25 cellular contexts compared by ENCODE assay signal in the genomic region with DNA sequence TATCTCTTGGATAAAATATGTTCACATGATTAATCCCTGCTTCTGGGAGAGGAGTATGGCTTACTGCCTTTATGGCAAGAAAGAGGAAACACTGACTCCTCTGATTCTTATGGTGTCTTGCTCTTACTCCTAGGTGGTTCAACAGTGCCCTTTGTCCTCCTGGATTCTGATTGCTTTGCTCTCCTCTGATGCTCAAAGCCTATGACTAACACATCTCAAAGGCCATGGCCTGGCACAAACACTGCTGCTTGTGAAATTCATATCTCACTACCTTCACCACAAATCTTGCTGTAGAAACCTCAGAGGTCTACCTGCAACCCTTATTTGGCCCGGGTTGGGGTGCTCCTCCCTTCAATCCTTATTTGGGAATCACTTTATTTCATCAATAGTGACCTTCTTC.
A peak's percentile ranks its signal among the peaks of the same experiment; 100 is the strongest.
DNase-seq lines count a peak whose midpoint lies in the region; ATAC-seq and TF ChIP-seq lines count a peak whose summit lies in the region.
"Had no signal": no experiment of that assay in that cellular context is flagged by ENCODE, and none has a peak within 500 bp of the region (broad histone marks: within the 10 kb centered on the region; RNA-seq: fewer than 3 reads in every experiment).

No MANE protein-coding gene starts in this region.

- peaks cover 26% of the 10 kb centered on the region for H3F3A ChIP-seq in GM23248 (ENCODE audit: insufficient read depth)

- no peaks in the 10 kb centered on the region for H3K4me1 Mint-ChIP-seq in immature natural killer cell
- H3K4me1 Mint-ChIP-seq: activated naive CD8-positive, alpha-beta T cell treated with anti-CD3 and anti-CD28 coated beads for 36 hours; CD4-positive, alpha-beta memory T cell; IgD-negative memory B cell; T-cell had no signal

- H3K4me2 ChIP-seq in GM23248 (ENCODE audit: unreplicated experiment) = no peak overlapping the region

- no peaks in the 10 kb centered on the region for H3K9me3 ChIP-seq in GM23248 (ENCODE audit: low read depth)
- H3K9me3 ChIP-seq: body of pancreas, gastrocnemius medialis, upper lobe of left lung had no signal

- no peak for TF ChIP-seq CTCF in epithelial cell of esophagus (IDR thresholded peaks at IDR 0.05; ENCODE audit: insufficient read depth, low read depth, low read length, missing control alignments)
- TF ChIP-seq CTCF in omental fat pad (IDR thresholded peaks at IDR 0.05) = no peak

- no peaks in the 10 kb centered on the region for H3K27me3 Mint-ChIP-seq in immature natural killer cell (ENCODE audit: low read depth in 3 of 3)
- H3K27me3 Mint-ChIP-seq: activated naive CD8-positive, alpha-beta T cell treated with anti-CD3 and anti-CD28 coated beads for 36 hours; CD4-positive, alpha-beta memory T cell; IgD-negative memory B cell; T-cell had no signal

- H3K4me3 ChIP-seq in GM23248 (no peak overlapping the region), epithelial cell of esophagus (ENCODE audit: low read length) (no peak overlapping the region)
- H3K4me3 ChIP-seq: body of pancreas, coronary artery, gastrocnemius medialis, upper lobe of left lung had no signal

- H3K9me2 ChIP-seq in GM23248 (ENCODE audit: insufficient read depth) = no peaks in the 10 kb centered on the region

- no peak overlapping the region for H3K27ac Mint-ChIP-seq in immature natural killer cell
- H3K27ac Mint-ChIP-seq: activated naive CD8-positive, alpha-beta T cell treated with anti-CD3 and anti-CD28 coated beads for 36 hours; activated T-helper 2 cell treated with anti-CD3 and anti-CD28 coated beads, Interferon-gamma antibody, Interleukin-2, Interleukin-4, amounts not matched to agents 10 μg/mL and 5 μg/mL and 100 μg/mL, durations not matched to agents 14 hours and 24 hours and 36 hours; CD4-positive, alpha-beta memory T cell; IgD-negative memory B cell; nephron progenitor cell; T-cell had no signal

- DNase-seq in GM23248 (peak; percentile 32), NCI-H226 (peak; percentile 92), epithelial cell of esophagus (ENCODE audit: low read depth) (peak; percentile 26), omental fat pad (ENCODE audit: low spot score) (no peak), immature natural killer cell (no peak), cortex of kidney (lab: John Stamatoyannopoulos, UW) (no peak), NCI-H82 (lab: John Stamatoyannopoulos, UW) (no peak)
- DNase-seq: activated CD4-positive, alpha-beta T cell treated with anti-CD3 and anti-CD28 coated beads for 48 hours; activated naive CD8-positive, alpha-beta T cell treated with anti-CD3 and anti-CD28 coated beads for 36 hours; body of pancreas; CD4-positive, alpha-beta memory T cell; DMS79; gastrocnemius medialis; left cardiac atrium; midbrain; NCI-H1694 treated with DMSO at 0.1 percent for 48 hours; nephron progenitor cell; SIG-M5; stimulated activated CD4-positive, alpha-beta T cell treated with anti-CD3 and anti-CD28 coated beads, Interleukin-4, amount 100 ng/mL, for 4 hours; T-cell; upper lobe of left lung had no signal

- in situ Hi-C loops in GM23248 (cut with MboI) = no loop called here

- no peaks in the 10 kb centered on the region for H3K27me3 ChIP-seq in GM23248 (replicated peaks; ENCODE audit: insufficient read depth)
- H3K27me3 ChIP-seq: body of pancreas, gastrocnemius medialis, upper lobe of left lung had no signal

- H3K79me2 ChIP-seq in GM23248 (ENCODE audit: insufficient read depth) = no peaks in the 10 kb centered on the region

- H3K9me3 Mint-ChIP-seq in immature natural killer cell = peaks cover 5 to 37% (median 11%) of the 10 kb centered on the region in 6 donors
- H3K9me3 Mint-ChIP-seq: activated naive CD8-positive, alpha-beta T cell treated with anti-CD3 and anti-CD28 coated beads for 36 hours; activated T-helper 2 cell treated with anti-CD3 and anti-CD28 coated beads, Interferon-gamma antibody, Interleukin-2, Interleukin-4, amounts not matched to agents 10 μg/mL and 5 μg/mL and 100 μg/mL, durations not matched to agents 14 hours and 24 hours and 36 hours; nephron progenitor cell had no signal

- H3K36me3 Mint-ChIP-seq in immature natural killer cell = no peaks in the 10 kb centered on the region
- H3K36me3 Mint-ChIP-seq: activated naive CD8-positive, alpha-beta T cell treated with anti-CD3 and anti-CD28 coated beads for 36 hours; CD4-positive, alpha-beta memory T cell; T-cell had no signal

- no peak overlapping the region for H3K9ac ChIP-seq in GM23248

- no peak overlapping the region for H3K4me3 Mint-ChIP-seq in immature natural killer cell
- H3K4me3 Mint-ChIP-seq: activated naive CD8-positive, alpha-beta T cell treated with anti-CD3 and anti-CD28 coated beads for 36 hours; CD4-positive, alpha-beta memory T cell; IgD-negative memory B cell; nephron progenitor cell; T-cell had no signal

- H3K36me3 ChIP-seq in GM23248 (ENCODE audit: low read depth) = no peaks in the 10 kb centered on the region
- H3K36me3 ChIP-seq: gastrocnemius medialis, upper lobe of left lung had no signal

- H3K4me1 ChIP-seq in GM23248 (ENCODE audit: insufficient read depth) = peaks cover 50% of the 10 kb centered on the region
- H3K4me1 ChIP-seq: body of pancreas, gastrocnemius medialis, upper lobe of left lung had no signal

- H3K27ac ChIP-seq in GM23248 = no peak overlapping the region
- H3K27ac ChIP-seq: body of pancreas, coronary artery, gastrocnemius medialis, upper lobe of left lung had no signal

- H2AFZ ChIP-seq in GM23248 = no peak overlapping the region

- WGBS in GM23248 (ENCODE audit: low coverage in 1 of 2, low lambda C conversion rate in 2 of 2, missing lambda C conversion rate in 2 of 2), 2 experiments = 14 to 27% methylated on average over 1 of the region's 1 CpG

- no peak for TF ChIP-seq POLR2A in GM18505 (IDR thresholded peaks at IDR 0.05; ENCODE audit: borderline replicate concordance, extremely low read depth, insufficient read depth, insufficient read length)

- peak; percentile 34 for ATAC-seq in omental fat pad (ENCODE audit: low FRiP score)
- ATAC-seq in GM18505 (IDR thresholded peaks at IDR 0.05; ENCODE audit: unreplicated experiment) = no peak
- ATAC-seq: body of pancreas, gastrocnemius medialis, T-cell had no signal

- H4K20me1 ChIP-seq in GM23248 (ENCODE audit: insufficient read depth) = no peaks in the 10 kb centered on the region

Comparison
In these comparisons a context has a peak if more than half of its experiments do, and no peak if none do; other contexts are left out.
1. DNase-seq: peak in GM23248 (single experiment), NCI-H226 (single experiment) and epithelial cell of esophagus (single experiment); none in omental fat pad (single experiment), immature natural killer cell (0 of 3), cortex of kidney (single experiment) and NCI-H82 (single experiment).